In genomic region chr22:31122532-31123291, GRCh38 we compare ENCODE assay signal across 9 cellular contexts.
DNase-seq lines count a peak whose midpoint lies in the region; ATAC-seq, FAIRE-seq and TF ChIP-seq lines count a peak whose summit lies in the region.
"Had no signal": no experiment of that assay in that cellular context is flagged by ENCODE, and none has a peak within 500 bp of the region (broad histone marks: within the 10 kb centered on the region; RNA-seq: fewer than 3 reads in every experiment).

TSS of gene INPP5J (plus strand) at chr22:31122966. CDS start at chr22:31123015, 49 bp downstream.

- peak within 1 kb of the TSS; percentile 34 for H3K27ac Mint-ChIP-seq in stimulated activated effector memory CD8-positive, alpha-beta T cell treated with anti-CD3 and anti-CD28 coated beads, Interleukin-12 subunit alpha, Interleukin-12 subunit beta, amount 100 ng/mL, for 72 hours

- H3K4me3 Mint-ChIP-seq in stimulated activated effector memory CD8-positive, alpha-beta T cell treated with anti-CD3 and anti-CD28 coated beads, Interleukin-12 subunit alpha, Interleukin-12 subunit beta, amount 100 ng/mL, for 72 hours: no peak within 1 kb of the TSS

- peak within 1 kb of the TSS; percentile 55 for H3K4me3 ChIP-seq in brain microvascular endothelial cell (ENCODE audit: low read depth, low read length)

- no peak for ATAC-seq in stimulated activated effector memory CD8-positive, alpha-beta T cell treated with anti-CD3 and anti-CD28 coated beads, Interleukin-12 subunit alpha, Interleukin-12 subunit beta, amount 100 ng/mL, for 72 hours
- ATAC-seq in GM18867 (IDR thresholded peaks at IDR 0.05; ENCODE audit: unreplicated experiment) (no peak), HG03095 (IDR thresholded peaks at IDR 0.05; ENCODE audit: unreplicated experiment) (no peak), HG03280 (IDR thresholded peaks at IDR 0.05; ENCODE audit: unreplicated experiment) (no peak)

- H3K27me3 ChIP-seq in brain microvascular endothelial cell (replicated peaks): no peaks in the 10 kb centered on the region

- no peaks in the 10 kb centered on the region for H3K36me3 Mint-ChIP-seq in stimulated activated effector memory CD8-positive, alpha-beta T cell treated with anti-CD3 and anti-CD28 coated beads, Interleukin-12 subunit alpha, Interleukin-12 subunit beta, amount 100 ng/mL, for 72 hours

- H3K27ac ChIP-seq in brain microvascular endothelial cell: no peak within 1 kb of the TSS

- H3K4me1 Mint-ChIP-seq in stimulated activated effector memory CD8-positive, alpha-beta T cell treated with anti-CD3 and anti-CD28 coated beads, Interleukin-12 subunit alpha, Interleukin-12 subunit beta, amount 100 ng/mL, for 72 hours: peaks cover 10% of the 10 kb centered on the region

- no peak for FAIRE-seq in D721Med (lab: Jason Lieb, UNC)
- FAIRE-seq: endometrium had no signal

- TF ChIP-seq CTCF in D721Med (IDR thresholded peaks at IDR 0.05; ENCODE audit: insufficient read depth, missing control alignments): no peak
- no peak for TF ChIP-seq CTCF in brain microvascular endothelial cell (IDR thresholded peaks at IDR 0.05; ENCODE audit: low read depth, low read length, missing control alignments)

- H3K36me3 ChIP-seq in brain microvascular endothelial cell (replicated peaks): no peaks in the 10 kb centered on the region

- DNase-seq in D721Med (ENCODE audit: insufficient read length, low spot score) (peak; percentile 70), NCI-H2107 treated with DMSO at 0.1 percent for 48 hours (lab: John Stamatoyannopoulos, UW; ENCODE audit: unreplicated experiment) (peak; percentile 55), brain microvascular endothelial cell (peak; percentile 45), islet precursor cell (peak; percentile 81)
- no peak for DNase-seq in stimulated activated effector memory CD8-positive, alpha-beta T cell treated with anti-CD3 and anti-CD28 coated beads, Interleukin-12 subunit alpha, Interleukin-12 subunit beta, amount 100 ng/mL, for 72 hours (ENCODE audit: low spot score in 2 of 2)

- in situ Hi-C loops in brain microvascular endothelial cell (cut with HindIII; ENCODE audit: low pct_ligation_motif_present, low sequenced_read_pairs): no loop called here

- no peaks in the 10 kb centered on the region for H3K9me3 Mint-ChIP-seq in stimulated activated effector memory CD8-positive, alpha-beta T cell treated with anti-CD3 and anti-CD28 coated beads, Interleukin-12 subunit alpha, Interleukin-12 subunit beta, amount 100 ng/mL, for 72 hours

Comparison
In these comparisons a context has a peak if more than half of its experiments do, and no peak if none do; other contexts are left out.
1. DNase-seq: peak in D721Med (single experiment), NCI-H2107 treated with DMSO at 0.1 percent for 48 hours (single experiment), brain microvascular endothelial cell (single experiment) and islet precursor cell (single experiment); none in stimulated activated effector memory CD8-positive, alpha-beta T cell treated with anti-CD3 and anti-CD28 coated beads, Interleukin-12 subunit alpha, Interleukin-12 subunit beta, amount 100 ng/mL, for 72 hours (0 of 2).